Comparison of ENCODE assay signal across 25 cellular contexts in the genomic region with DNA sequence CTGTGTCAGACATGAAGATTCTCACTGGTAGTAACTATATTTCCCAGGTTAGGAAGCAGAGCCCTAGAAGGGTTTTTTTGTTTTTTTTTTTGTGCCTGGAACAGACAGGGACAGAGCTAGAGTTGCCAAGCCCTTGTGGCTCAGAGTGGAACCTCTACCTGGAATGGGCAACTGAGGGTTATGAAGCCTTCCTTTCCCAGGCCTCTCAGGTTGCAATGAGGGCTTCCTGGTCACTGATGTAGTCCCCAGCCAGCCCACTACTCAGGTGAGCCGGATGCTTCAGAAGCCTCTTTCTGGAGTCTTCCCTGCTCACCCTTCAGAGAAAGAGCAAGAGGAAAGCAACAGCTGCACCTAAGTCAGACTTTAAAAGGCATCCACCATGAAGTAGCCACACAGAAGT.
"Had no signal": no experiment of that assay in that cellular context is flagged by ENCODE, and none has a peak within 500 bp of the region (broad histone marks: within the 10 kb centered on the region; RNA-seq: fewer than 3 reads in every experiment).

No MANE protein-coding gene starts in this region.

- ATAC-seq: activated CD4-positive, alpha-beta T cell treated with anti-CD3 and anti-CD28 coated beads for 36 hours; activated T-cell treated with anti-CD3 and anti-CD28 coated beads, Interleukin-2, amount 50 U/mL, for 4 hours had no signal

- H3K4me2 ChIP-seq: KMS-11 had no signal

- FAIRE-seq: TTC549 had no signal

- H3K4me1 Mint-ChIP-seq: activated CD4-positive, alpha-beta memory T cell treated with anti-CD3 and anti-CD28 coated beads, Interleukin-2, amount 10 ng/mL, durations not matched to agents 7 days and 5 days; activated CD4-positive, alpha-beta T cell treated with anti-CD3 and anti-CD28 coated beads for 36 hours had no signal

- H3K27ac Mint-ChIP-seq: activated CD4-positive, alpha-beta memory T cell treated with anti-CD3 and anti-CD28 coated beads, Interleukin-2, amount 10 ng/mL, durations not matched to agents 7 days and 5 days; activated CD4-positive, alpha-beta T cell treated with anti-CD3 and anti-CD28 coated beads for 36 hours; activated naive CD8-positive, alpha-beta T cell had no signal

- H3K4me3 Mint-ChIP-seq: activated CD4-positive, alpha-beta memory T cell treated with anti-CD3 and anti-CD28 coated beads, Interleukin-2, amount 10 ng/mL, durations not matched to agents 7 days and 5 days; activated CD4-positive, alpha-beta T cell treated with anti-CD3 and anti-CD28 coated beads for 36 hours; activated naive CD8-positive, alpha-beta T cell; activated T-cell treated with anti-CD3 and anti-CD28 coated beads, Interleukin-2, amount 50 U/mL, for 4 hours had no signal

- H3K27ac ChIP-seq: brain microvascular endothelial cell, cardiac muscle cell, KMS-11, VCaP had no signal

- H3K27me3 Mint-ChIP-seq: activated CD4-positive, alpha-beta memory T cell treated with anti-CD3 and anti-CD28 coated beads, Interleukin-2, amount 10 ng/mL, durations not matched to agents 7 days and 5 days; activated CD4-positive, alpha-beta T cell treated with anti-CD3 and anti-CD28 coated beads for 36 hours; activated naive CD8-positive, alpha-beta T cell had no signal

- H3K4me3 ChIP-seq: cardiac muscle cell had no signal

- H3K9me3 Mint-ChIP-seq: activated CD4-positive, alpha-beta memory T cell treated with anti-CD3 and anti-CD28 coated beads, Interleukin-2, amount 10 ng/mL, durations not matched to agents 7 days and 5 days; activated T-cell treated with anti-CD3 and anti-CD28 coated beads, Interleukin-2, amount 50 U/mL, for 4 hours had no signal

- DNase-seq: activated CD4-positive, alpha-beta memory T cell treated with anti-CD3 and anti-CD28 coated beads, Interleukin-2, amount 10 ng/mL, durations not matched to agents 7 days and 5 days; activated CD4-positive, alpha-beta T cell treated with anti-CD3 and anti-CD28 coated beads for 36 hours; activated CD4-positive, alpha-beta T cell treated with anti-CD3 and anti-CD28 coated beads, Interleukin-2, amount 50 U/mL, for 1 hour; activated effector memory CD4-positive, alpha-beta T cell treated with anti-CD3 and anti-CD28 coated beads, Interleukin-2, amount 50 U/mL, for 16 hours; activated naive CD4-positive, alpha-beta T cell treated with Interleukin-2 at 50 U/mL for 16 hours; activated T-cell treated with anti-CD3 and anti-CD28 coated beads, Interleukin-2, amount 50 U/mL, for 4 hours; amygdala; brain microvascular endothelial cell; NCI-H1092; NCI-H1417 treated with DMSO at 0.1 percent for 48 hours; NCI-H1694; NCI-H2029; NCI-H2107; NCI-H2171 treated with DMSO at 0.1 percent for 48 hours; NCI-H226; NCI-H526; NCI-H774; SIG-M5; T-helper 2 cell; T1000 had no signal

- H3K36me3 ChIP-seq: brain microvascular endothelial cell, cardiac muscle cell had no signal

- H3K9ac ChIP-seq: KMS-11 had no signal

- H3K27me3 ChIP-seq: brain microvascular endothelial cell, cardiac muscle cell had no signal
